ENCODE assay signal across 8 cellular contexts in the genomic region with DNA sequence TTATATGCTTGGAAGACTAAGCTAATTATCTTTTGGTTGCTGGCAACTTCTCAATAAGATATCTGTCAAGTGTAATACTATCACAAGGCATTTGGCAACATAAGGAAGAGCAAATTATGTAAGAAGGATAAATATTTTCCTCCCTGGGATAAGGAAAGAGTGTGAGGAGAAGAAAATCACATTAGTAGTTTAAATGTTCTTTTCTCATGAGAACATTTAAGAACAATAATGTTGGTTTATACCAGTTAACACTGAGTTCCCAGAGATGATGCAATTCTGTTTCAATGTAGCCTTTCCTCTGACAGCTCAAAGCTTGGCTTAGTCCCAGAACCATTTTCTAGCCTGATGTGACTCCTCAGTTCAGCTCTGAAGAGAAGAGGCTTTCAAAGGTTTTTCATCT.
DNase-seq lines count a peak whose midpoint lies in the region; ATAC-seq and TF ChIP-seq lines count a peak whose summit lies in the region.

No MANE protein-coding gene starts in this region.

- H3K4me3 ChIP-seq in PC-3 (ENCODE audit: low read length) (no peak overlapping the region), psoas muscle (no peak overlapping the region)

- BruUV-seq in PC-3 (replicated peaks; lab: Mats Ljungman, UMichigan), result no TSS peak

- H2AFZ ChIP-seq in PC-3 (ENCODE audit: low read length), result no peak overlapping the region

- H3K9me2 ChIP-seq in PC-3 (replicated peaks; ENCODE audit: low read length), result no peaks in the 10 kb centered on the region

- no peak overlapping the region for H3K9ac ChIP-seq in PC-3 (ENCODE audit: low read length)

- DNase-seq in GM04504 (ENCODE audit: low read depth) (peak; percentile 62), PC-3 (peak; percentile 4), fibroblast of peridontal ligament (ENCODE audit: extremely low read depth) (peak; percentile 87), psoas muscle (no peak), NCI-H1694 (lab: John Stamatoyannopoulos, UW) (no peak)
- DNase-seq in stimulated activated CD4-positive, alpha-beta T cell treated with anti-CD3 and anti-CD28 coated beads, Interleukin-4, amount 100 ng/mL, for 24 hours, result no peak

- no peak overlapping the region for H3K4me2 ChIP-seq in PC-3 (ENCODE audit: low read length)

- H3K9me3 ChIP-seq in PC-3 (ENCODE audit: low read length) (no peaks in the 10 kb centered on the region), psoas muscle (no peaks in the 10 kb centered on the region)

- H3K27ac ChIP-seq in PC-3 (ENCODE audit: low read length) (no peak overlapping the region), psoas muscle (no peak overlapping the region)

- POLR2A ChIA-PET in PC-3 (lab: Charles Lee; ENCODE audit: unreplicated experiment), result no interaction called here

- TF ChIP-seq CTCF in PC-3 (conservative IDR thresholded peaks at IDR 0.05; ENCODE audit: low read depth, low read length) (no peak), psoas muscle (IDR thresholded peaks at IDR 0.05) (no peak)

- CTCF ChIA-PET in PC-3 (lab: Charles Lee), result no interaction called here

- intact Hi-C loops in PC-3 (cut with micrococcal nuclease), result no loop called here
- intact Hi-C loops in psoas muscle (cut with DNase I), result no loop called here

- H4K20me1 ChIP-seq in PC-3 (ENCODE audit: low read length), result no peaks in the 10 kb centered on the region

- H3K4me1 ChIP-seq in PC-3 (ENCODE audit: insufficient read depth, low read length), result no peaks in the 10 kb centered on the region
- peaks cover 27% of the 10 kb centered on the region for H3K4me1 ChIP-seq in psoas muscle

- H3K27me3 ChIP-seq in PC-3 (ENCODE audit: low read length) (peaks cover 19% of the 10 kb centered on the region; the same call in 1 of the 2 replicates), psoas muscle (ENCODE audit: insufficient read depth in 3 of 3, low read length in 2 of 3) (no peaks in the 10 kb centered on the region)

- H3F3A ChIP-seq in PC-3 (ENCODE audit: low read length, unreplicated experiment), result no peaks in the 10 kb centered on the region

- ATAC-seq in PC-3 (no peak), psoas muscle (peak in 3 of 4 donors; percentile 45 to 73 (median 55)), GM19452 (IDR thresholded peaks at IDR 0.05; ENCODE audit: unreplicated experiment) (no peak), HG03108 (IDR thresholded peaks at IDR 0.05; ENCODE audit: unreplicated experiment) (no peak)

- H3K36me3 ChIP-seq in PC-3 (ENCODE audit: low read depth, low read length), result no peaks in the 10 kb centered on the region
- H3K36me3 ChIP-seq in psoas muscle (ENCODE audit: insufficient read depth in 1 of 2, low read depth in 1 of 2), result no peaks in the 10 kb centered on the region

- no peaks in the 10 kb centered on the region for H3K79me2 ChIP-seq in PC-3 (ENCODE audit: low read length)

Comparison
In these comparisons a context has a peak if more than half of its experiments do, and no peak if none do; other contexts are left out.
1. DNase-seq: peak in GM04504 (single experiment), PC-3 (single experiment) and fibroblast of peridontal ligament (single experiment); none in psoas muscle (0 of 2), stimulated activated CD4-positive, alpha-beta T cell treated with anti-CD3 and anti-CD28 coated beads, Interleukin-4, amount 100 ng/mL, for 24 hours (single experiment) and NCI-H1694 (single experiment).
2. ATAC-seq: peak in psoas muscle (3 of 4); none in PC-3 (single experiment), GM19452 (single experiment) and HG03108 (single experiment).